10 cellular contexts compared by ENCODE assay signal in the genomic region with DNA sequence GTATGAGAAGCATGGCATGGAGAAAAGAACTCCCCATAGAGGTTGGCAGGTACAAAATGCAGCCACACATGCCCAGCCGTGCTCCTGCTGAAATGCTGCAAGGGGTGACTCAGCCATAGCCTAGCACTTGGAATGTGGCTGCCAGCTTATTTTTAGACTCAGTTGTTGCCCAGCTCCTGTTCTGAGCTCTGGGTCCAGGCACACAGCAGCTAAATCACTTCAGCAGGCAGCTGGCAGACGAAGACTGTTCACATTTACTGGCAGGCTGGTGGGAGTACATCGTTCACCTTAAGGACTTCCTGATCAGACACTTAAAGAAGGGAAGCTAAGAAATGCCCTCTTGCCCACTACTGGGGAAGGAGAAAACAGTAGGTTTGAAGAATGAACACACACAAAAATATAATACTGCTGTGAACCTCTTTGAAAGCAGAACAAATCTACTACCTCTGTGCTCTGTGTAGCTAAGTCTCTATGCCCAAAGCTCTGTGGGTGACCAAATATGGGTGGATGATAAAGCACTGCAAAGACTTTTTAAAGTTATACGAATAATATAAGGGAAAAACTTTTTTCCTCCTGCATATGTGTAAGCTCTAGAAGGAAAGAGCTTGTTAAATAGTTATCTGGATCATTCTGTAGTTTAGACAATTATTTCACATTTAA.
DNase-seq lines count a peak whose midpoint lies in the region; ATAC-seq and TF ChIP-seq lines count a peak whose summit lies in the region.
"Had no signal": no experiment of that assay in that cellular context is flagged by ENCODE, and none has a peak within 500 bp of the region (broad histone marks: within the 10 kb centered on the region; RNA-seq: fewer than 3 reads in every experiment).

No MANE protein-coding gene starts in this region.

- no peak for TF ChIP-seq CTCF in smooth muscle cell (IDR thresholded peaks at IDR 0.05; ENCODE audit: borderline replicate concordance, insufficient read depth, poor library complexity, severe bottlenecking)

- H3K27me3 ChIP-seq in adipocyte (replicated peaks; ENCODE audit: control insufficient read depth, insufficient read depth, low read length) (no peaks in the 10 kb centered on the region), smooth muscle cell (ENCODE audit: low read depth) (no peaks in the 10 kb centered on the region)

- H3K4me1 ChIP-seq in adipocyte (ENCODE audit: control insufficient read depth, insufficient read depth, low read length), result peaks cover 10% of the 10 kb centered on the region
- peaks cover 19% of the 10 kb centered on the region for H3K4me1 ChIP-seq in smooth muscle cell (ENCODE audit: low read depth)

- H3K4me2 ChIP-seq in smooth muscle cell, result peak overlapping the region; percentile 14

- ATAC-seq in left cardiac atrium (peak; percentile 91 to 98), GM18873 (IDR thresholded peaks at IDR 0.05; ENCODE audit: low FRiP score, unreplicated experiment) (no peak), HG03280 (IDR thresholded peaks at IDR 0.05; ENCODE audit: unreplicated experiment) (no peak)
- ATAC-seq: left colon, T-helper 17 cell had no signal

- no peaks in the 10 kb centered on the region for H3K9me3 ChIP-seq in adipocyte (ENCODE audit: control insufficient read depth, low read length)
- H3K9me3 ChIP-seq in smooth muscle cell (replicated peaks; ENCODE audit: low read depth), result no peaks in the 10 kb centered on the region

- H3K36me3 ChIP-seq in adipocyte (ENCODE audit: control insufficient read depth, insufficient read depth, low read length, severe bottlenecking) (no peaks in the 10 kb centered on the region), smooth muscle cell (ENCODE audit: low read depth) (no peaks in the 10 kb centered on the region)

- no peaks in the 10 kb centered on the region for H3K79me2 ChIP-seq in smooth muscle cell (ENCODE audit: low read depth)

- H3K4me3 ChIP-seq in adipocyte (ENCODE audit: low read length) (no peak overlapping the region), smooth muscle cell (no peak overlapping the region)

- H3K9ac ChIP-seq in adipocyte (ENCODE audit: low read length) (no peak overlapping the region), smooth muscle cell (ENCODE audit: low read depth) (no peak overlapping the region)

- H3K27ac ChIP-seq in smooth muscle cell (ENCODE audit: low read depth), result no peak overlapping the region

- no peaks in the 10 kb centered on the region for H4K20me1 ChIP-seq in smooth muscle cell (ENCODE audit: low read depth)

- DNase-seq in HPDE6-E6E7 (ENCODE audit: extremely low spot score), result peak; percentile 56
- DNase-seq in adipocyte (ENCODE audit: low read depth), result peak; percentile 77
- DNase-seq in left cardiac atrium, result peak; percentile 28
- DNase-seq in smooth muscle cell (lab: John Stamatoyannopoulos, UW; ENCODE audit: unreplicated experiment), result no peak
- DNase-seq in 8988T, result no peak
- DNase-seq: NCI-H187, T-helper 17 cell had no signal

- H3F3A ChIP-seq in smooth muscle cell (ENCODE audit: low read depth), result no peaks in the 10 kb centered on the region

- H2AFZ ChIP-seq in smooth muscle cell (ENCODE audit: low read depth), result peak overlapping the region; percentile 11

- intact Hi-C loops in left cardiac atrium (cut with DNase I), result no loop called here

- WGBS in smooth muscle cell (ENCODE audit: low lambda C conversion rate), result 43% methylated on average over 4 of the region's 4 CpGs

Comparison
In these comparisons a context has a peak if more than half of its experiments do, and no peak if none do; other contexts are left out.
1. DNase-seq: peak in HPDE6-E6E7 (single experiment), adipocyte (single experiment) and left cardiac atrium (single experiment); none in smooth muscle cell (single experiment) and 8988T (single experiment).
2. ATAC-seq: peak in left cardiac atrium (2 of 2); none in GM18873 (single experiment) and HG03280 (single experiment).